ENCODE assay signal across 1 cellular context in genomic region chr6:28212510-28213212, GRCh38.
A peak's percentile ranks its signal among the peaks of the same experiment; 100 is the strongest.
TF ChIP-seq lines count a peak whose summit lies in the region.

No MANE protein-coding gene starts in this region.

TF ChIP-seq in HepG2, 621 proteins besides CTCF, POLR2A, EP300 and RAD21 (continued from another document and continues in another):
- TF ChIP-seq PRDM10 (CRISPR knock-in tag; IDR thresholded peaks at IDR 0.05; ENCODE audit: low read depth) = peak; percentile 58
- no peak for TF ChIP-seq ZNF276 (CRISPR knock-in tag; IDR thresholded peaks at IDR 0.05; ENCODE audit: low read depth)
- no peak for TF ChIP-seq HOMEZ (CRISPR knock-in tag; IDR thresholded peaks at IDR 0.05; ENCODE audit: low read depth)
- TF ChIP-seq SMAD1 (CRISPR knock-in tag; IDR thresholded peaks at IDR 0.05; ENCODE audit: borderline replicate concordance, low read depth) = no peak
- no peak for TF ChIP-seq AKAP8 (CRISPR knock-in tag; IDR thresholded peaks at IDR 0.05)
- no peak for TF ChIP-seq USF2 (IDR thresholded peaks at IDR 0.05; ENCODE audit: low read depth, low read length)
- no peak for TF ChIP-seq USF2 (CRISPR knock-in tag; IDR thresholded peaks at IDR 0.05; ENCODE audit: borderline replicate concordance)
- no peak for TF ChIP-seq GMEB2 (CRISPR knock-in tag; IDR thresholded peaks at IDR 0.05; ENCODE audit: low read depth)
- 0 out of 2 replicates have a peak, but pooled peaks have one; percentile 75 for TF ChIP-seq SNAPC2 (CRISPR knock-in tag; IDR thresholded peaks at IDR 0.05)
- no peak for TF ChIP-seq PRDM4 (CRISPR knock-in tag; IDR thresholded peaks at IDR 0.05; ENCODE audit: borderline replicate concordance)
- TF ChIP-seq GATA4 (IDR thresholded peaks at IDR 0.05; ENCODE audit: borderline replicate concordance, low read depth) = no peak
- no peak for TF ChIP-seq HES4 (CRISPR knock-in tag; IDR thresholded peaks at IDR 0.05; ENCODE audit: borderline replicate concordance)
- no peak for TF ChIP-seq PHF5A (CRISPR knock-in tag; IDR thresholded peaks at IDR 0.05; ENCODE audit: low read depth, unreplicated experiment)
- no peak for TF ChIP-seq ZNF10 (CRISPR knock-in tag; IDR thresholded peaks at IDR 0.05; ENCODE audit: borderline replicate concordance, low read depth)
- no peak for TF ChIP-seq PPARG (CRISPR knock-in tag; conservative IDR thresholded peaks at IDR 0.05)
- TF ChIP-seq KAT7 (CRISPR knock-in tag; IDR thresholded peaks at IDR 0.05; ENCODE audit: borderline replicate concordance) = 0 out of 2 replicates have a peak, but pooled peaks have one; percentile 54
- TF ChIP-seq SP1 (IDR thresholded peaks at IDR 0.05) = no peak
- TF ChIP-seq SP1 (CRISPR knock-in tag; IDR thresholded peaks at IDR 0.05) = no peak
- TF ChIP-seq ZNF75D (CRISPR knock-in tag; IDR thresholded peaks at IDR 0.05; ENCODE audit: borderline replicate concordance) = no peak
- no peak for TF ChIP-seq THAP8 (CRISPR knock-in tag; IDR thresholded peaks at IDR 0.05; ENCODE audit: borderline replicate concordance)
- peak; percentile 31; the same call in 1 of the 2 replicates for TF ChIP-seq PHF21A (CRISPR knock-in tag; IDR thresholded peaks at IDR 0.05)
- no peak for TF ChIP-seq MTF2 (CRISPR knock-in tag; IDR thresholded peaks at IDR 0.05; ENCODE audit: borderline replicate concordance)
- TF ChIP-seq ZNF318 (CRISPR knock-in tag; IDR thresholded peaks at IDR 0.05) = no peak
- TF ChIP-seq SIX4 (CRISPR knock-in tag; IDR thresholded peaks at IDR 0.05) = peak; percentile 68; the same call in 1 of the 2 replicates
- TF ChIP-seq NCOA5 (CRISPR knock-in tag; IDR thresholded peaks at IDR 0.05) = no peak
- no peak for TF ChIP-seq ZNF275 (CRISPR knock-in tag; IDR thresholded peaks at IDR 0.05; ENCODE audit: borderline replicate concordance)
